ENCODE assay signal across 11 cellular contexts in the genomic region with DNA sequence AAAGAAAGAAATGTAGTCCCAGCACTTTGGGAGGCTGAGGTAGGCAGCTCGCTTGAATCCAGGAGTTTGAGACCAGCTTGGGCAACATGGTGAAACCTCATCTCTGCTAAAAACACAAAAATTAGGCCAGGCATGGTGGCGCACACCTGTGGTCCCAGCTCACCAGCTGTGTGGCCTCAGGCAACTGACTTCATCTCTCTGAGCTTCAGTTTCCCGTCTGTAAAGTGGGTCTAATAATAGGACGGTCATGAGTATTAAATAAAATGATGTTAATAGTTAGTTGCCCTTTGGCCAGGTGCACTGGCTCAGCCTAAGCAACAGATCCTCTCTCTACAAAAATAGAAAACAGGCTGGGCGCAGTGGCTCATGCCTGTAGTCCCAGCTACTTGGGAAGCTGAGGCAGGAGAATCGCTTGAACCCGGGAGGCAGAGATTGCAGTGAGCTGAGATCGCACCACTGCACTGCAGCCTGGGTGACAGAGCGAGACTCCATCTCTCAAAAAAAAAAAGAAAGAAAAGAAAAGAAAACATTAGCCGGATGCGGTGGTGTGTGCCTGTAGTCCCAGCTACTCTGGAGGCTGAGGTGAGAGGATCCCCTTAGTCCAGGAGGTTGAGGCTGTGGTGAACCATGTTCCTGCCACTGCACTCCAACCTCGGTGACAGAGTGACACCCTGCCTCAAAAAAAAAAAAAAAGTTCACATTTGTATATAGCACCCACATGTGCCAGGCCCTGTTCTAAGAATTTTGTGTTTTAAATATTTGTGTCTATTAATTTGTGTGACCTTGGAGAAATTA. TPM values are rescaled to one million over a fixed set of nuclear protein-coding genes. Genes with fewer than 3 reads are reported as not detected.
A peak's percentile ranks its signal among the peaks of the same experiment; 100 is the strongest.
DNase-seq lines count a peak whose midpoint lies in the region; ATAC-seq, FAIRE-seq and TF ChIP-seq lines count a peak whose summit lies in the region.
"Not testable (repeated sequence)": the region's sequence is repeated elsewhere in the genome, so short reads cannot be mapped to it uniquely, and the experiment has no call there.
"Had no signal": no experiment of that assay in that cellular context is flagged by ENCODE, and none has a peak within 500 bp of the region (broad histone marks: within the 10 kb centered on the region; RNA-seq: fewer than 3 reads in every experiment).

No MANE protein-coding gene starts in this region.

- DNase-seq in CD14-positive monocyte (ENCODE audit: low spot score); T-helper 2 cell treated with Interferon-gamma antibody and Interleukin-4, amounts not matched to agents 5 μg/mL and 100 μg/mL, for 36 hours (ENCODE audit: low spot score); HepG2 (ENCODE audit: low spot score); osteocyte (ENCODE audit: extremely low spot score, unreplicated experiment): not testable (repeated sequence)
- DNase-seq in MM.1S: peak; percentile 45

- H3K4me3 Mint-ChIP-seq in CD14-positive monocyte; T-helper 2 cell treated with Interferon-gamma antibody and Interleukin-4, amounts not matched to agents 5 μg/mL and 100 μg/mL, for 36 hours; activated naive CD4-positive, alpha-beta T cell treated with anti-CD3 and anti-CD28 coated beads, Interleukin-2, amount 50 U/mL, for 24 hours: not testable (repeated sequence)
- H3K4me3 Mint-ChIP-seq in osteocyte (ENCODE audit: unreplicated experiment): peak overlapping the region; percentile 14

- peaks cover 13% of the 10 kb centered on the region for H3K79me2 ChIP-seq in MM.1S (ENCODE audit: low read length)
- not testable (repeated sequence) for H3K79me2 ChIP-seq in HepG2 (ENCODE audit: insufficient read depth, low read length)

- intact Hi-C loops in CD14-positive monocyte (cut with micrococcal nuclease); HepG2 (cut with micrococcal nuclease; ENCODE audit: unreplicated experiment): not testable (repeated sequence)

- H3K36me3 Mint-ChIP-seq in CD14-positive monocyte: peaks cover 4 to 22% of the 10 kb centered on the region in 2 donors
- not testable (repeated sequence) for H3K36me3 Mint-ChIP-seq in T-helper 2 cell treated with Interferon-gamma antibody and Interleukin-4, amounts not matched to agents 5 μg/mL and 100 μg/mL, for 36 hours (ENCODE audit: low read depth); activated naive CD4-positive, alpha-beta T cell treated with anti-CD3 and anti-CD28 coated beads, Interleukin-2, amount 50 U/mL, for 24 hours; osteocyte (ENCODE audit: unreplicated experiment)

- H3K9me3 ChIP-seq in MM.1S (replicated peaks; ENCODE audit: insufficient read depth, low read length); HepG2 (ENCODE audit: low read length): not testable (repeated sequence)

- peaks cover 25% of the 10 kb centered on the region for H3K4me1 ChIP-seq in MM.1S (ENCODE audit: low read length)
- peaks cover 24% of the 10 kb centered on the region for H3K4me1 ChIP-seq in HepG2 (ENCODE audit: insufficient read depth, low read length)

- not testable (repeated sequence) for H3K9me2 ChIP-seq in MM.1S (replicated peaks; ENCODE audit: insufficient read depth, low read length)

- peak overlapping the region in 4 of 7 donors; percentile 30 to 80 (median 39) for H3K27ac Mint-ChIP-seq in CD14-positive monocyte
- H3K27ac Mint-ChIP-seq in T-helper 2 cell treated with Interferon-gamma antibody and Interleukin-4, amounts not matched to agents 5 μg/mL and 100 μg/mL, for 36 hours: peak overlapping the region; percentile 74
- peak overlapping the region; percentile 71 for H3K27ac Mint-ChIP-seq in activated naive CD4-positive, alpha-beta T cell treated with anti-CD3 and anti-CD28 coated beads, Interleukin-2, amount 50 U/mL, for 24 hours
- H3K27ac Mint-ChIP-seq in osteocyte (ENCODE audit: unreplicated experiment): not testable (repeated sequence)

- H3K4me2 ChIP-seq in MM.1S (ENCODE audit: low read depth, low read length); HepG2 (ENCODE audit: low read depth, low read length): not testable (repeated sequence)

- H2AFZ ChIP-seq in MM.1S (ENCODE audit: low read length): 0 out of 2 replicates have a peak overlapping the region, but pooled peaks have one; percentile 30
- H2AFZ ChIP-seq in HepG2 (ENCODE audit: low read length): not testable (repeated sequence)

- POLR2A ChIA-PET in HepG2 (lab: Yijun Ruan, JAX): not testable (repeated sequence)

- H3K27me3 Mint-ChIP-seq in CD14-positive monocyte (ENCODE audit: low read depth in 3 of 3); T-helper 2 cell treated with Interferon-gamma antibody and Interleukin-4, amounts not matched to agents 5 μg/mL and 100 μg/mL, for 36 hours (ENCODE audit: low read depth); activated naive CD4-positive, alpha-beta T cell treated with anti-CD3 and anti-CD28 coated beads, Interleukin-2, amount 50 U/mL, for 24 hours; osteocyte (ENCODE audit: unreplicated experiment): not testable (repeated sequence)

- H3K27ac ChIP-seq in MM.1S (ENCODE audit: low read length): peak overlapping the region; percentile 35; the same call in 1 of the 2 replicates
- H3K27ac ChIP-seq in HepG2 (ENCODE audit: extremely low read length, insufficient read depth, low read length): not testable (repeated sequence)

- TF ChIP-seq EP300 in HepG2 (IDR thresholded peaks at IDR 0.05; ENCODE audit: low read depth in 2 of 2, low read length in 2 of 2); HepG2 (CRISPR knock-in tag; IDR thresholded peaks at IDR 0.05; ENCODE audit: borderline replicate concordance): not testable (repeated sequence)

- not testable (repeated sequence) for TF ChIP-seq POLR2A in HepG2 (IDR thresholded peaks at IDR 0.05; ENCODE audit: insufficient read depth in 1 of 2, low read depth in 2 of 2, low read length in 2 of 2)

- H3K27me3 ChIP-seq in MM.1S (replicated peaks; ENCODE audit: insufficient read depth, low read length); HepG2 (ENCODE audit: control insufficient read depth in 1 of 2, insufficient read depth in 2 of 2, low read length in 2 of 2): not testable (repeated sequence)

- FAIRE-seq in HepG2 (lab: Jason Lieb, UNC): not testable (repeated sequence)

- H3F3A ChIP-seq in MM.1S (ENCODE audit: insufficient read depth, low read length): not testable (repeated sequence)

- TF ChIP-seq RAD21 in HepG2 (CRISPR knock-in tag; IDR thresholded peaks at IDR 0.05): not testable (repeated sequence)

- ATAC-seq in HepG2: not testable (repeated sequence)

- H3K36me3 ChIP-seq in MM.1S (replicated peaks; ENCODE audit: insufficient read depth, low read length); HepG2 (replicated peaks in 1 of 2; ENCODE audit: control insufficient read depth in 1 of 2, insufficient read depth in 2 of 2, low read length in 2 of 2): not testable (repeated sequence)

- not testable (repeated sequence) for BruUV-seq in HepG2 (replicated peaks; lab: Mats Ljungman, UMichigan)

- WGBS in HepG2 (ENCODE audit: low lambda C conversion rate): 58% methylated on average over 12 of the region's 12 CpGs

- not testable (repeated sequence) for H4K20me1 ChIP-seq in MM.1S (ENCODE audit: insufficient read depth, low read length); HepG2 (ENCODE audit: insufficient read depth, low read length)

- H3K4me3 ChIP-seq in MM.1S (ENCODE audit: low read length); HepG2 (replicated peaks in 1 of 3; ENCODE audit: insufficient read depth in 1 of 3, low read depth in 2 of 3, low read length in 3 of 3): not testable (repeated sequence)

- H3K9ac ChIP-seq in MM.1S (ENCODE audit: low read length); HepG2 (ENCODE audit: insufficient read depth, low read depth, low read length): not testable (repeated sequence)

- CTCF ChIA-PET in HepG2 (lab: Yijun Ruan, JAX; ENCODE audit: low intra/inter-chr PET ratio, low total read pairs): not testable (repeated sequence)

- in situ Hi-C loops in HepG2 (cut with HindIII; ENCODE audit: extremely low pct_ligation_motif_present, low pct_unique_long_range_greater_than_20kb): not testable (repeated sequence)

- peaks cover 12% of the 10 kb centered on the region for H3K4me1 Mint-ChIP-seq in CD14-positive monocyte
- not testable (repeated sequence) for H3K4me1 Mint-ChIP-seq in T-helper 2 cell treated with Interferon-gamma antibody and Interleukin-4, amounts not matched to agents 5 μg/mL and 100 μg/mL, for 36 hours (ENCODE audit: low read depth); osteocyte (ENCODE audit: unreplicated experiment)
- H3K4me1 Mint-ChIP-seq in activated naive CD4-positive, alpha-beta T cell treated with anti-CD3 and anti-CD28 coated beads, Interleukin-2, amount 50 U/mL, for 24 hours: peaks cover 14% of the 10 kb centered on the region

- TF ChIP-seq CTCF in CD14-positive monocyte (IDR thresholded peaks at IDR 0.05); MM.1S (IDR thresholded peaks at IDR 0.05; ENCODE audit: low read length); HepG2 (CRISPR knock-in tag; IDR thresholded peaks at IDR 0.05); osteocyte (IDR thresholded peaks at IDR 0.05): not testable (repeated sequence)

- not testable (repeated sequence) for H3K9me3 Mint-ChIP-seq in CD14-positive monocyte; T-helper 2 cell treated with Interferon-gamma antibody and Interleukin-4, amounts not matched to agents 5 μg/mL and 100 μg/mL, for 36 hours; activated naive CD4-positive, alpha-beta T cell treated with anti-CD3 and anti-CD28 coated beads, Interleukin-2, amount 50 U/mL, for 24 hours; osteocyte (ENCODE audit: unreplicated experiment)

RNA-seq across cellular contexts. Expression of a gene that starts 1.9 kb away (rescaled TPM):
- polyA plus RNA-seq in CD14-positive monocyte: 10 to 100 TPM; 32.3 to 35.0 TPM
- 2.8 and 3.5 TPM in 2 replicates for total RNA-seq in HepG2 (2016; rRNA removed; fragmentation: Illumina TruSeq; extraction: Trizol)
- total RNA-seq in HepG2 (2016; cell fraction: cytosol; rRNA removed; fragmentation: Illumina TruSeq; extraction: Trizol; ENCODE audit: low read depth): 3.4 and 3.5 TPM in 2 replicates
- 2.1 and 3.6 TPM in 2 replicates for total RNA-seq in HepG2 (2016; cell fraction: insoluble cytoplasmic fraction; rRNA removed; fragmentation: Illumina TruSeq; extraction: Trizol)
- 3.6 and 5.1 TPM in 2 replicates for total RNA-seq in HepG2 (2016; cell fraction: membrane; rRNA removed; fragmentation: Illumina TruSeq; extraction: Trizol)
- total RNA-seq in HepG2 (2016; cell fraction: nucleus; rRNA removed; fragmentation: Illumina TruSeq; extraction: Trizol): 2.2 and 2.8 TPM in 2 replicates
- polyA plus RNA-seq in HepG2 (2011; rRNA removed): 1.9 and 4.2 TPM in 2 replicates
- 3.2 and 3.4 TPM in 2 replicates for polyA plus RNA-seq in HepG2 (2011; cell fraction: cytosol; rRNA removed)
- polyA plus RNA-seq in HepG2 (2011; cell fraction: nucleus; rRNA removed): 4.8 and 4.9 TPM in 2 replicates
- polyA plus RNA-seq in HepG2 (2012): 2.1 and 2.5 TPM in 2 replicates
- 3.3 and 3.8 TPM in 2 replicates for polyA plus RNA-seq in HepG2 (2016; cell fraction: cytosol; fragmentation: Illumina TruSeq; extraction: Trizol; ENCODE audit: low read depth)
- polyA plus RNA-seq in HepG2 (2016; cell fraction: insoluble cytoplasmic fraction; fragmentation: Illumina TruSeq; extraction: Trizol; ENCODE audit: low read depth): 4.2 TPM in 2 replicates
- 3.7 and 4.3 TPM in 2 replicates for polyA plus RNA-seq in HepG2 (2016; cell fraction: membrane; fragmentation: Illumina TruSeq; extraction: Trizol; ENCODE audit: low read depth)
- polyA plus RNA-seq in HepG2 (2016; cell fraction: nucleus; fragmentation: Illumina TruSeq; extraction: Trizol; ENCODE audit: insufficient read depth, low read depth): 4.4 and 6.2 TPM in 2 replicates
- 2.7 and 6.0 TPM in 2 replicates for polyA minus RNA-seq in HepG2 (2011; rRNA and poly(A)+ RNA removed; ENCODE audit: low replicate concordance)
- polyA minus RNA-seq in HepG2 (2011; cell fraction: cytosol; rRNA and poly(A)+ RNA removed): 3.1 and 5.8 TPM in 2 replicates
- 2.1 and 2.2 TPM in 2 replicates for polyA minus RNA-seq in HepG2 (2011; cell fraction: nucleus; rRNA and poly(A)+ RNA removed)
- total RNA-seq in osteocyte: 14.3 and 15.1 TPM in 2 replicates

RNA-seq across cellular contexts. Expression of a gene that starts 39.5 kb away (rescaled TPM):
- polyA plus RNA-seq in CD14-positive monocyte (1 to 10 TPM; 2.2 to 4.1 TPM), HepG2 (2011; rRNA removed) (51.1 and 51.4 TPM in 2 replicates)
- total RNA-seq in HepG2 (2016; rRNA removed; fragmentation: Illumina TruSeq; extraction: Trizol) (7.4 and 32.0 TPM in 2 replicates), osteocyte (77.8 and 81.5 TPM in 2 replicates)
- 7.3 and 8.3 TPM in 2 replicates for total RNA-seq in HepG2 (2016; cell fraction: cytosol; rRNA removed; fragmentation: Illumina TruSeq; extraction: Trizol; ENCODE audit: low read depth)
- 6.5 and 35.8 TPM in 2 replicates for total RNA-seq in HepG2 (2016; cell fraction: insoluble cytoplasmic fraction; rRNA removed; fragmentation: Illumina TruSeq; extraction: Trizol)
- total RNA-seq in HepG2 (2016; cell fraction: membrane; rRNA removed; fragmentation: Illumina TruSeq; extraction: Trizol): 6.0 and 7.3 TPM in 2 replicates
- total RNA-seq in HepG2 (2016; cell fraction: nucleus; rRNA removed; fragmentation: Illumina TruSeq; extraction: Trizol): 36.9 and 51.6 TPM in 2 replicates
- 13.6 and 14.3 TPM in 2 replicates for polyA plus RNA-seq in HepG2 (2011; cell fraction: cytosol; rRNA removed)
- polyA plus RNA-seq in HepG2 (2011; cell fraction: nucleus; rRNA removed): 292 and 390 TPM in 2 replicates
- polyA plus RNA-seq in HepG2 (2012): 58.9 and 85.4 TPM in 2 replicates
- 7.0 and 7.7 TPM in 2 replicates for polyA plus RNA-seq in HepG2 (2016; cell fraction: cytosol; fragmentation: Illumina TruSeq; extraction: Trizol; ENCODE audit: low read depth)
- 18.3 and 19.4 TPM in 2 replicates for polyA plus RNA-seq in HepG2 (2016; cell fraction: insoluble cytoplasmic fraction; fragmentation: Illumina TruSeq; extraction: Trizol; ENCODE audit: low read depth)
- polyA plus RNA-seq in HepG2 (2016; cell fraction: membrane; fragmentation: Illumina TruSeq; extraction: Trizol; ENCODE audit: low read depth): 9.9 and 14.8 TPM in 2 replicates
- 320 and 335 TPM in 2 replicates for polyA plus RNA-seq in HepG2 (2016; cell fraction: nucleus; fragmentation: Illumina TruSeq; extraction: Trizol; ENCODE audit: insufficient read depth, low read depth)
- polyA minus RNA-seq in HepG2 (2011; rRNA and poly(A)+ RNA removed; ENCODE audit: low replicate concordance): 16.6 and 30.8 TPM in 2 replicates
- 4.3 and 4.6 TPM in 2 replicates for polyA minus RNA-seq in HepG2 (2011; cell fraction: cytosol; rRNA and poly(A)+ RNA removed)
- polyA minus RNA-seq in HepG2 (2011; cell fraction: nucleus; rRNA and poly(A)+ RNA removed): 49.0 and 61.0 TPM in 2 replicates

RNA-seq across cellular contexts. Expression of a gene that starts 44.1 kb away (rescaled TPM):
- polyA plus RNA-seq in CD14-positive monocyte (10 to 100 TPM; 14.7 to 20.0 TPM), HepG2 (2011; rRNA removed) (42.8 and 56.1 TPM in 2 replicates)
- total RNA-seq in HepG2 (2016; rRNA removed; fragmentation: Illumina TruSeq; extraction: Trizol) (15.3 and 34.9 TPM in 2 replicates), osteocyte (124 and 126 TPM in 2 replicates)
- total RNA-seq in HepG2 (2016; cell fraction: cytosol; rRNA removed; fragmentation: Illumina TruSeq; extraction: Trizol; ENCODE audit: low read depth): 27.3 and 28.2 TPM in 2 replicates
- total RNA-seq in HepG2 (2016; cell fraction: insoluble cytoplasmic fraction; rRNA removed; fragmentation: Illumina TruSeq; extraction: Trizol): 11.3 and 34.3 TPM in 2 replicates
- total RNA-seq in HepG2 (2016; cell fraction: membrane; rRNA removed; fragmentation: Illumina TruSeq; extraction: Trizol): 34.7 and 36.6 TPM in 2 replicates
- total RNA-seq in HepG2 (2016; cell fraction: nucleus; rRNA removed; fragmentation: Illumina TruSeq; extraction: Trizol): 39.5 and 48.5 TPM in 2 replicates
- 38.9 and 40.3 TPM in 2 replicates for polyA plus RNA-seq in HepG2 (2011; cell fraction: cytosol; rRNA removed)
- 117 and 132 TPM in 2 replicates for polyA plus RNA-seq in HepG2 (2011; cell fraction: nucleus; rRNA removed)
- polyA plus RNA-seq in HepG2 (2012): 32.5 and 40.5 TPM in 2 replicates
- 33.5 and 37.0 TPM in 2 replicates for polyA plus RNA-seq in HepG2 (2016; cell fraction: cytosol; fragmentation: Illumina TruSeq; extraction: Trizol; ENCODE audit: low read depth)
- 22.9 and 28.7 TPM in 2 replicates for polyA plus RNA-seq in HepG2 (2016; cell fraction: insoluble cytoplasmic fraction; fragmentation: Illumina TruSeq; extraction: Trizol; ENCODE audit: low read depth)
- polyA plus RNA-seq in HepG2 (2016; cell fraction: membrane; fragmentation: Illumina TruSeq; extraction: Trizol; ENCODE audit: low read depth): 44.9 and 55.2 TPM in 2 replicates
- polyA plus RNA-seq in HepG2 (2016; cell fraction: nucleus; fragmentation: Illumina TruSeq; extraction: Trizol; ENCODE audit: insufficient read depth, low read depth): 136 and 144 TPM in 2 replicates
- 77.0 and 78.9 TPM in 2 replicates for polyA minus RNA-seq in HepG2 (2011; rRNA and poly(A)+ RNA removed; ENCODE audit: low replicate concordance)
- 27.3 and 31.6 TPM in 2 replicates for polyA minus RNA-seq in HepG2 (2011; cell fraction: cytosol; rRNA and poly(A)+ RNA removed)
- 27.8 and 32.1 TPM in 2 replicates for polyA minus RNA-seq in HepG2 (2011; cell fraction: nucleus; rRNA and poly(A)+ RNA removed)

RNA-seq across cellular contexts. Expression of a gene that starts 53.5 kb away (rescaled TPM):
- polyA plus RNA-seq in CD14-positive monocyte (not detected), HepG2 (2011; rRNA removed) (1,401 and 1,802 TPM in 2 replicates)
- total RNA-seq in HepG2 (2016; rRNA removed; fragmentation: Illumina TruSeq; extraction: Trizol) (276 and 407 TPM in 2 replicates), osteocyte (not detected in 2 replicates)
- 212 and 282 TPM in 2 replicates for total RNA-seq in HepG2 (2016; cell fraction: cytosol; rRNA removed; fragmentation: Illumina TruSeq; extraction: Trizol; ENCODE audit: low read depth)
- total RNA-seq in HepG2 (2016; cell fraction: insoluble cytoplasmic fraction; rRNA removed; fragmentation: Illumina TruSeq; extraction: Trizol): 251 and 383 TPM in 2 replicates
- 259 and 332 TPM in 2 replicates for total RNA-seq in HepG2 (2016; cell fraction: membrane; rRNA removed; fragmentation: Illumina TruSeq; extraction: Trizol)
- total RNA-seq in HepG2 (2016; cell fraction: nucleus; rRNA removed; fragmentation: Illumina TruSeq; extraction: Trizol): 222 and 283 TPM in 2 replicates
- polyA plus RNA-seq in HepG2 (2011; cell fraction: cytosol; rRNA removed): 1,265 and 1,297 TPM in 2 replicates
- 293 and 474 TPM in 2 replicates for polyA plus RNA-seq in HepG2 (2011; cell fraction: nucleus; rRNA removed)
- polyA plus RNA-seq in HepG2 (2012): 632 and 749 TPM in 2 replicates
- 426 and 489 TPM in 2 replicates for polyA plus RNA-seq in HepG2 (2016; cell fraction: cytosol; fragmentation: Illumina TruSeq; extraction: Trizol; ENCODE audit: low read depth)
- polyA plus RNA-seq in HepG2 (2016; cell fraction: insoluble cytoplasmic fraction; fragmentation: Illumina TruSeq; extraction: Trizol; ENCODE audit: low read depth): 402 and 416 TPM in 2 replicates
- 440 and 475 TPM in 2 replicates for polyA plus RNA-seq in HepG2 (2016; cell fraction: membrane; fragmentation: Illumina TruSeq; extraction: Trizol; ENCODE audit: low read depth)
- polyA plus RNA-seq in HepG2 (2016; cell fraction: nucleus; fragmentation: Illumina TruSeq; extraction: Trizol; ENCODE audit: insufficient read depth, low read depth): 666 and 708 TPM in 2 replicates
- 342 TPM in 1 of 2 replicates, not detected in the other for polyA minus RNA-seq in HepG2 (2011; rRNA and poly(A)+ RNA removed; ENCODE audit: low replicate concordance)
- 188 and 260 TPM in 2 replicates for polyA minus RNA-seq in HepG2 (2011; cell fraction: cytosol; rRNA and poly(A)+ RNA removed)
- 75.2 and 130 TPM in 2 replicates for polyA minus RNA-seq in HepG2 (2011; cell fraction: nucleus; rRNA and poly(A)+ RNA removed)
- total RNA-seq: Calu3, G401, H7, M059J, SJSA1 had no signal

RNA-seq across cellular contexts. Expression of a gene that starts 57.3 kb away (rescaled TPM):
- polyA plus RNA-seq in CD14-positive monocyte (not detected), HepG2 (2011; rRNA removed) (not detected in 2 replicates)
- total RNA-seq in HepG2 (2016; rRNA removed; fragmentation: Illumina TruSeq; extraction: Trizol) (0.46 TPM in 1 of 2 replicates, not detected in the other), osteocyte (not detected in 2 replicates)
- total RNA-seq in HepG2 (2016; cell fraction: cytosol; rRNA removed; fragmentation: Illumina TruSeq; extraction: Trizol; ENCODE audit: low read depth): 0.79 TPM in 1 of 2 replicates, not detected in the other
- 1.1 TPM in 1 of 2 replicates, not detected in the other for total RNA-seq in HepG2 (2016; cell fraction: insoluble cytoplasmic fraction; rRNA removed; fragmentation: Illumina TruSeq; extraction: Trizol)
- 0.49 and 0.72 TPM in 2 replicates for total RNA-seq in HepG2 (2016; cell fraction: membrane; rRNA removed; fragmentation: Illumina TruSeq; extraction: Trizol)
- not detected in 2 replicates for total RNA-seq in HepG2 (2016; cell fraction: nucleus; rRNA removed; fragmentation: Illumina TruSeq; extraction: Trizol)
- not detected in 2 replicates for polyA plus RNA-seq in HepG2 (2011; cell fraction: cytosol; rRNA removed)
- not detected in 2 replicates for polyA plus RNA-seq in HepG2 (2011; cell fraction: nucleus; rRNA removed)
- not detected in 2 replicates for polyA plus RNA-seq in HepG2 (2012)
- polyA plus RNA-seq in HepG2 (2016; cell fraction: cytosol; fragmentation: Illumina TruSeq; extraction: Trizol; ENCODE audit: low read depth): 0.45 and 0.79 TPM in 2 replicates
- not detected in 2 replicates for polyA plus RNA-seq in HepG2 (2016; cell fraction: insoluble cytoplasmic fraction; fragmentation: Illumina TruSeq; extraction: Trizol; ENCODE audit: low read depth)
- 0.41 TPM in 1 of 2 replicates, not detected in the other for polyA plus RNA-seq in HepG2 (2016; cell fraction: membrane; fragmentation: Illumina TruSeq; extraction: Trizol; ENCODE audit: low read depth)
- polyA plus RNA-seq in HepG2 (2016; cell fraction: nucleus; fragmentation: Illumina TruSeq; extraction: Trizol; ENCODE audit: insufficient read depth, low read depth): not detected in 2 replicates
- polyA minus RNA-seq in HepG2 (2011; rRNA and poly(A)+ RNA removed; ENCODE audit: low replicate concordance): not detected in 2 replicates
- polyA minus RNA-seq in HepG2 (2011; cell fraction: cytosol; rRNA and poly(A)+ RNA removed): not detected in 2 replicates
- not detected in 2 replicates for polyA minus RNA-seq in HepG2 (2011; cell fraction: nucleus; rRNA and poly(A)+ RNA removed)
- total RNA-seq: Calu3, G401, H7, M059J, SJSA1 had no signal
